Comparison of ENCODE assay signal across 8 cellular contexts in genomic region chr4:155953151-155954117, GRCh38. TPM values are rescaled to one million over a fixed set of nuclear protein-coding genes. Genes with fewer than 3 reads are reported as not detected.
DNase-seq lines count a peak whose midpoint lies in the region; ATAC-seq and TF ChIP-seq lines count a peak whose summit lies in the region.

A gene with protein sequence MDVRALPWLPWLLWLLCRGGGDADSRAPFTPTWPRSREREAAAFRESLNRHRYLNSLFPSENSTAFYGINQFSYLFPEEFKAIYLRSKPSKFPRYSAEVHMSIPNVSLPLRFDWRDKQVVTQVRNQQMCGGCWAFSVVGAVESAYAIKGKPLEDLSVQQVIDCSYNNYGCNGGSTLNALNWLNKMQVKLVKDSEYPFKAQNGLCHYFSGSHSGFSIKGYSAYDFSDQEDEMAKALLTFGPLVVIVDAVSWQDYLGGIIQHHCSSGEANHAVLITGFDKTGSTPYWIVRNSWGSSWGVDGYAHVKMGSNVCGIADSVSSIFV (minus strand): TSS chr4:155953866. CDS start chr4:155953847, 19 bp downstream.

- in situ Hi-C loops in GM23248 (cut with MboI) = loop anchor here (25.0 kb wide), 3 partner anchors 734 to 1184 kb away; partner anchors contain the start of gene PDGFC

- peak; percentile 75 for ATAC-seq in thoracic aorta (ENCODE audit: insufficient number of reproducible peaks, low FRiP score, low read depth)

- H3K79me2 ChIP-seq in GM23248 (ENCODE audit: insufficient read depth) = no peaks in the 10 kb centered on the region
- H3K79me2 ChIP-seq in osteoblast (ENCODE audit: insufficient read depth, low read length) = peaks cover 7% of the 10 kb centered on the region

- TF ChIP-seq CTCF in osteoblast (IDR thresholded peaks at IDR 0.05; ENCODE audit: extremely low read depth, low read depth, low read length) (peak; percentile 67), thoracic aorta (IDR thresholded peaks at IDR 0.05) (peak; percentile 62)

- peaks cover 4% of the 10 kb centered on the region for H3K27me3 Mint-ChIP-seq in activated naive CD4-positive, alpha-beta T cell treated with anti-CD3 and anti-CD28 coated beads, Interleukin-2, amount 50 U/mL, for 24 hours

- H3K4me2 ChIP-seq in GM23248 (ENCODE audit: unreplicated experiment) (peak within 1 kb of the TSS; percentile 90), osteoblast (ENCODE audit: insufficient read depth, low read length) (peak within 1 kb of the TSS; percentile 99)

- H4K20me1 ChIP-seq in GM23248 (ENCODE audit: insufficient read depth) = no peaks in the 10 kb centered on the region
- no peaks in the 10 kb centered on the region for H4K20me1 ChIP-seq in osteoblast (ENCODE audit: insufficient read depth, low read length)

- H2AFZ ChIP-seq in GM23248 = peak within 1 kb of the TSS; percentile 98
- H2AFZ ChIP-seq in osteoblast (ENCODE audit: low read length) = peak within 1 kb of the TSS; percentile 99

- peaks cover 41% of the 10 kb centered on the region for H3K4me1 Mint-ChIP-seq in activated naive CD4-positive, alpha-beta T cell treated with anti-CD3 and anti-CD28 coated beads, Interleukin-2, amount 50 U/mL, for 24 hours

- H3K9me2 ChIP-seq in GM23248 (ENCODE audit: insufficient read depth) = no peaks in the 10 kb centered on the region

- H3K4me3 Mint-ChIP-seq in activated naive CD4-positive, alpha-beta T cell treated with anti-CD3 and anti-CD28 coated beads, Interleukin-2, amount 50 U/mL, for 24 hours = peak within 1 kb of the TSS; percentile 97

- DNase-seq in GM23248 (peak; percentile 84), LHCN-M2 (ENCODE audit: low read depth) (peak; percentile 87), SK-N-DZ (ENCODE audit: low spot score) (peak; percentile 17), glomerular endothelial cell (ENCODE audit: extremely low read depth, low read depth, low spot score) (peak; percentile 61), osteoblast (ENCODE audit: insufficient read length, low spot score, missing footprints) (peak; percentile 91), thoracic aorta (ENCODE audit: low spot score) (peak; percentile 26)

- H3K9me3 ChIP-seq in ES-I3 (ENCODE audit: control insufficient read depth, insufficient read depth, low read length) = no peaks in the 10 kb centered on the region
- no peaks in the 10 kb centered on the region for H3K9me3 ChIP-seq in GM23248 (ENCODE audit: low read depth)
- no peaks in the 10 kb centered on the region for H3K9me3 ChIP-seq in osteoblast (ENCODE audit: low read depth, low read length)
- H3K9me3 ChIP-seq in thoracic aorta = no peaks in the 10 kb centered on the region

- H3K27ac ChIP-seq in GM23248 (peak within 1 kb of the TSS; percentile 95), osteoblast (ENCODE audit: low read depth, low read length) (peak within 1 kb of the TSS; percentile 94), thoracic aorta (peak within 1 kb of the TSS; percentile 97 to 99)

- no peaks in the 10 kb centered on the region for H3K36me3 ChIP-seq in ES-I3 (ENCODE audit: insufficient read depth, low read length)
- H3K36me3 ChIP-seq in GM23248 (ENCODE audit: low read depth) = no peaks in the 10 kb centered on the region
- no peaks in the 10 kb centered on the region for H3K36me3 ChIP-seq in osteoblast (ENCODE audit: insufficient read depth, low read length)
- H3K36me3 ChIP-seq in thoracic aorta = no peaks in the 10 kb centered on the region

- peak within 1 kb of the TSS; percentile 85 for H3K9ac ChIP-seq in ES-I3 (ENCODE audit: low read depth, low read length)
- H3K9ac ChIP-seq in GM23248 = peak within 1 kb of the TSS; percentile 96

- 1 to 4% methylated on average over 40 to 51 of the region's 58 CpGs for WGBS in GM23248 (ENCODE audit: low coverage in 1 of 2, low lambda C conversion rate in 2 of 2, missing lambda C conversion rate in 2 of 2), 2 experiments

- no peaks in the 10 kb centered on the region for H3K36me3 Mint-ChIP-seq in activated naive CD4-positive, alpha-beta T cell treated with anti-CD3 and anti-CD28 coated beads, Interleukin-2, amount 50 U/mL, for 24 hours

- H3K4me1 ChIP-seq in ES-I3 (ENCODE audit: insufficient read depth, low read length) (no peaks in the 10 kb centered on the region), GM23248 (ENCODE audit: insufficient read depth) (peaks cover 12% of the 10 kb centered on the region), osteoblast (ENCODE audit: insufficient read depth, low read length) (peaks cover 4% of the 10 kb centered on the region), thoracic aorta (ENCODE audit: control insufficient read depth in 1 of 2, low read depth in 2 of 2) (peaks cover 0 to 10% of the 10 kb centered on the region in 2 donors)

- no peaks in the 10 kb centered on the region for H3K9me3 Mint-ChIP-seq in activated naive CD4-positive, alpha-beta T cell treated with anti-CD3 and anti-CD28 coated beads, Interleukin-2, amount 50 U/mL, for 24 hours

- peaks cover 12% of the 10 kb centered on the region; the same call in 1 of the 2 replicates for H3F3A ChIP-seq in GM23248 (ENCODE audit: insufficient read depth)

- peak within 1 kb of the TSS; percentile 80 for H3K4me3 ChIP-seq in GM23248
- peak within 1 kb of the TSS; percentile 91 for H3K4me3 ChIP-seq in osteoblast (ENCODE audit: insufficient read depth, low read length)
- peak within 1 kb of the TSS; percentile 85 for H3K4me3 ChIP-seq in thoracic aorta

- H3K27me3 ChIP-seq in GM23248 (replicated peaks; ENCODE audit: insufficient read depth) (no peaks in the 10 kb centered on the region), osteoblast (ENCODE audit: insufficient read depth, low read length) (no peaks in the 10 kb centered on the region), thoracic aorta (replicated peaks; ENCODE audit: insufficient read depth) (no peaks in the 10 kb centered on the region)

- peak within 1 kb of the TSS; percentile 100 for H3K27ac Mint-ChIP-seq in activated naive CD4-positive, alpha-beta T cell treated with anti-CD3 and anti-CD28 coated beads, Interleukin-2, amount 50 U/mL, for 24 hours

RNA-seq across cellular contexts. Expression of the gene that starts here (rescaled TPM):
- total RNA-seq in GM23248 (2014; rRNA removed; shearing (Covaris generic)) = 11.2 and 15.2 TPM in 2 replicates
- polyA plus RNA-seq in GM23248 (2016; fragmentation: Nextera tagmentation; extraction: Ambion mirVana) = 13.4 and 14.0 TPM in 2 replicates
- total RNA-seq in LHCN-M2 (2014; rRNA removed) (12.1 and 20.7 TPM in 2 replicates), glomerular endothelial cell (18.3 TPM in 2 replicates), osteoblast (25.0 and 33.0 TPM in 2 replicates), thoracic aorta (10 to 100 TPM; 31.1 to 36.6 TPM)
- polyA plus RNA-seq in LHCN-M2 (2012) = 6.3 TPM
- not detected in 2 replicates for polyA plus RNA-seq in SK-N-DZ (2014; cell fraction: cytosol; rRNA removed)
- polyA plus RNA-seq in SK-N-DZ (2014; cell fraction: nucleus; rRNA removed) = not detected in 2 replicates

Comparison
In these comparisons a context has a peak if more than half of its experiments do, and no peak if none do; other contexts are left out.
1. Peak in every context shown above with its lines: DNase-seq, ATAC-seq, H3K4me3 ChIP-seq and H3K27ac ChIP-seq.
2. DNase-seq: peak in every context shown above with its lines; median percentile 91 in osteoblast; 87 in LHCN-M2; 84 in GM23248; 61 in glomerular endothelial cell; 26 in thoracic aorta; 17 in SK-N-DZ.